16 cellular contexts compared by ENCODE assay signal in genomic region chr2:109380502-109381326, GRCh38.
A peak's percentile ranks its signal among the peaks of the same experiment; 100 is the strongest.
DNase-seq lines count a peak whose midpoint lies in the region; ATAC-seq and TF ChIP-seq lines count a peak whose summit lies in the region.
"Had no signal": no experiment of that assay in that cellular context is flagged by ENCODE, and none has a peak within 500 bp of the region (broad histone marks: within the 10 kb centered on the region; RNA-seq: fewer than 3 reads in every experiment).

No MANE protein-coding gene starts in this region.

- TF ChIP-seq EP300 in SK-N-SH (IDR thresholded peaks at IDR 0.05; ENCODE audit: borderline replicate concordance in 1 of 2, low read depth in 1 of 2, low read length in 1 of 2) (no peak), stomach (IDR thresholded peaks at IDR 0.05) (no peak)

- H3K9me2 ChIP-seq in SK-N-SH: no peaks in the 10 kb centered on the region

- no peaks in the 10 kb centered on the region for H3F3A ChIP-seq in SK-N-SH (replicated peaks; ENCODE audit: insufficient read depth)

- no peak for TF ChIP-seq POLR2A in stomach (IDR thresholded peaks at IDR 0.05)

- H3K9ac ChIP-seq in SK-N-SH: no peak overlapping the region

- DNase-seq in activated CD4-positive, CD25-positive, alpha-beta regulatory T cell treated with anti-CD3 and anti-CD28 coated beads, Interleukin-2, amount 50 U/mL, for 72 hours: peak; percentile 11
- DNase-seq in SK-N-SH (no peak), iris pigment epithelial cell (ENCODE audit: low read depth) (peak; percentile 32), stomach (peak; percentile 13), NOMO-1 (lab: John Stamatoyannopoulos, UW; ENCODE audit: unreplicated experiment in 2 of 2) (no peak)
- DNase-seq in activated CD4-positive, alpha-beta T cell treated with anti-CD3 and anti-CD28 coated beads, Interleukin-2, amount 10 ng/mL, durations not matched to agents 7 days and 5 days: no peak
- DNase-seq: activated B cell treated with CpG ODN at 0.5 μM for 24 hours; activated naive CD8-positive, alpha-beta T cell treated with anti-CD3 and anti-CD28 coated beads, Interleukin-2, amount 50 U/mL, for 24 hours; NCI-H187; NCI-H510A treated with DMSO at 0.1 percent for 48 hours; OCI-M1 had no signal

- no peaks in the 10 kb centered on the region for H3K36me3 Mint-ChIP-seq in activated CD4-positive, alpha-beta T cell treated with anti-CD3 and anti-CD28 coated beads, Interleukin-2, amount 10 ng/mL, durations not matched to agents 7 days and 5 days (ENCODE audit: low read depth)

- H3K9me3 Mint-ChIP-seq in activated CD4-positive, alpha-beta T cell treated with anti-CD3 and anti-CD28 coated beads, Interleukin-2, amount 10 ng/mL, durations not matched to agents 7 days and 5 days: no peaks in the 10 kb centered on the region
- H3K9me3 Mint-ChIP-seq: activated B cell treated with CpG ODN at 0.5 μM for 24 hours; activated naive CD8-positive, alpha-beta T cell treated with anti-CD3 and anti-CD28 coated beads, Interleukin-2, amount 50 U/mL, for 24 hours; central memory CD8-positive, alpha-beta T cell; stimulated activated naive CD8-positive, alpha-beta T cell treated with anti-CD3 and anti-CD28 coated beads, Interleukin-15, amount 100 ng/mL, for 72 hours had no signal

- no peaks in the 10 kb centered on the region for H3K79me2 ChIP-seq in SK-N-SH (ENCODE audit: insufficient read depth)

- POLR2A ChIA-PET in SK-N-SH (lab: Yijun Ruan, JAX): no interaction called here
- POLR2A ChIA-PET in activated CD4-positive, alpha-beta T cell treated with anti-CD3 and anti-CD28 coated beads, Interleukin-2, amount 10 ng/mL, durations not matched to agents 7 days and 5 days (lab: Charles Lee): no interaction called here

- no peak for ATAC-seq in activated CD4-positive, CD25-positive, alpha-beta regulatory T cell treated with anti-CD3 and anti-CD28 coated beads, Interleukin-2, amount 50 U/mL, for 24 hours
- no peak for ATAC-seq in HG02759 (IDR thresholded peaks at IDR 0.05; ENCODE audit: unreplicated experiment)
- ATAC-seq: activated naive CD8-positive, alpha-beta T cell treated with anti-CD3 and anti-CD28 coated beads, Interleukin-2, amount 50 U/mL, for 24 hours; stimulated activated naive CD8-positive, alpha-beta T cell treated with anti-CD3 and anti-CD28 coated beads, Interleukin-15, amount 100 ng/mL, for 72 hours had no signal

- H3K36me3 ChIP-seq in SK-N-SH (replicated peaks in 1 of 2; ENCODE audit: control insufficient read depth in 1 of 2, insufficient read depth in 2 of 2, low read length in 1 of 2) (no peaks in the 10 kb centered on the region), stomach (no peaks in the 10 kb centered on the region)

- intact Hi-C loops in stomach (cut with DNase I; ENCODE audit: low total_unique reads): no loop called here

- no peak overlapping the region for H2AFZ ChIP-seq in SK-N-SH (ENCODE audit: low read depth)

- no peaks in the 10 kb centered on the region for H3K4me1 Mint-ChIP-seq in activated CD4-positive, alpha-beta T cell treated with anti-CD3 and anti-CD28 coated beads, Interleukin-2, amount 10 ng/mL, durations not matched to agents 7 days and 5 days
- H3K4me1 Mint-ChIP-seq: activated B cell treated with CpG ODN at 0.5 μM for 24 hours; activated naive CD8-positive, alpha-beta T cell treated with anti-CD3 and anti-CD28 coated beads, Interleukin-2, amount 50 U/mL, for 24 hours; central memory CD8-positive, alpha-beta T cell; stimulated activated naive CD8-positive, alpha-beta T cell treated with anti-CD3 and anti-CD28 coated beads, Interleukin-15, amount 100 ng/mL, for 72 hours had no signal

- no peak for TF ChIP-seq CTCF in SK-N-SH (IDR thresholded peaks at IDR 0.05)
- TF ChIP-seq CTCF in stomach (IDR thresholded peaks at IDR 0.05): no peak

- H4K20me1 ChIP-seq in SK-N-SH (ENCODE audit: insufficient read depth): 0 out of 2 replicates have a peak, but pooled peaks cover 3% of the 10 kb centered on the region

- H3K4me2 ChIP-seq in SK-N-SH: no peak overlapping the region

- H3K27me3 ChIP-seq in SK-N-SH (ENCODE audit: insufficient read depth) (no peaks in the 10 kb centered on the region), stomach (no peaks in the 10 kb centered on the region)

- H3K27ac Mint-ChIP-seq in activated CD4-positive, alpha-beta T cell treated with anti-CD3 and anti-CD28 coated beads, Interleukin-2, amount 10 ng/mL, durations not matched to agents 7 days and 5 days: no peak overlapping the region
- H3K27ac Mint-ChIP-seq: activated B cell treated with CpG ODN at 0.5 μM for 24 hours; activated naive CD8-positive, alpha-beta T cell treated with anti-CD3 and anti-CD28 coated beads, Interleukin-2, amount 50 U/mL, for 24 hours had no signal

- TF ChIP-seq RAD21 in SK-N-SH (IDR thresholded peaks at IDR 0.05; ENCODE audit: low read length): no peak

- peaks cover 13 to 22% of the 10 kb centered on the region in 2 experiments; a peak in 2 of 4 replicates for H3K4me1 ChIP-seq in SK-N-SH (ENCODE audit: control insufficient read depth in 1 of 2, insufficient read depth in 2 of 2, low read depth in 1 of 2, low read length in 1 of 2)
- H3K4me1 ChIP-seq in stomach: peaks cover 8 to 16% (median 13%) of the 10 kb centered on the region in 4 donors

- no peak overlapping the region for H3K4me3 ChIP-seq in SK-N-SH (ENCODE audit: low read depth in 2 of 2, low read length in 1 of 2)
- no peak overlapping the region for H3K4me3 ChIP-seq in stomach

- H3K4me3 Mint-ChIP-seq in activated CD4-positive, alpha-beta T cell treated with anti-CD3 and anti-CD28 coated beads, Interleukin-2, amount 10 ng/mL, durations not matched to agents 7 days and 5 days: no peak overlapping the region
- H3K4me3 Mint-ChIP-seq: activated B cell treated with CpG ODN at 0.5 μM for 24 hours; activated naive CD8-positive, alpha-beta T cell treated with anti-CD3 and anti-CD28 coated beads, Interleukin-2, amount 50 U/mL, for 24 hours; central memory CD8-positive, alpha-beta T cell; stimulated activated naive CD8-positive, alpha-beta T cell treated with anti-CD3 and anti-CD28 coated beads, Interleukin-15, amount 100 ng/mL, for 72 hours had no signal

- 63% methylated on average over 11 of the region's 12 CpGs for WGBS in SK-N-SH (ENCODE audit: low lambda C conversion rate)
- 76 to 90% (median 84%) methylated on average over 12 of the region's 12 CpGs for WGBS in stomach, 5 donors

- H3K27ac ChIP-seq in SK-N-SH (ENCODE audit: low read depth in 2 of 2, low read length in 1 of 2) (no peak overlapping the region), stomach (no peak overlapping the region)
- H3K27ac ChIP-seq: C4-2B had no signal

- no peaks in the 10 kb centered on the region for H3K9me3 ChIP-seq in SK-N-SH
- no peaks in the 10 kb centered on the region for H3K9me3 ChIP-seq in stomach

- CTCF ChIA-PET in SK-N-SH (lab: Yijun Ruan, JAX): interaction anchor here (0.6 to 1.5 kb wide), 3 partner anchors 10 to 129 kb away, joined by 3 to 4 read pairs (median 3); no protein-coding TSS in a partner anchor
- CTCF ChIA-PET in activated CD4-positive, alpha-beta T cell treated with anti-CD3 and anti-CD28 coated beads, Interleukin-2, amount 10 ng/mL, durations not matched to agents 7 days and 5 days (lab: Charles Lee): no interaction called here

- H3K27me3 Mint-ChIP-seq in activated CD4-positive, alpha-beta T cell treated with anti-CD3 and anti-CD28 coated beads, Interleukin-2, amount 10 ng/mL, durations not matched to agents 7 days and 5 days: no peaks in the 10 kb centered on the region
- H3K27me3 Mint-ChIP-seq: activated B cell treated with CpG ODN at 0.5 μM for 24 hours; activated naive CD8-positive, alpha-beta T cell treated with anti-CD3 and anti-CD28 coated beads, Interleukin-2, amount 50 U/mL, for 24 hours; stimulated activated naive CD8-positive, alpha-beta T cell treated with anti-CD3 and anti-CD28 coated beads, Interleukin-15, amount 100 ng/mL, for 72 hours had no signal

TF ChIP-seq in SK-N-SH, 30 proteins besides CTCF, POLR2A, EP300 and RAD21:
- peak; percentile 5; the same call in 1 of the 2 replicates for TF ChIP-seq FOSL2 (IDR thresholded peaks at IDR 0.05; ENCODE audit: borderline replicate concordance, low read depth)
- no peak for TF ChIP-seq REST (IDR thresholded peaks at IDR 0.05; ENCODE audit: low read depth, low read length)
- peak; percentile 80 for TF ChIP-seq TCF12 (IDR thresholded peaks at IDR 0.05)
- TF ChIP-seq ELF1 (IDR thresholded peaks at IDR 0.05): no peak

Comparison
In these comparisons a context has a peak if more than half of its experiments do, and no peak if none do; other contexts are left out.
1. DNase-seq: peak in activated CD4-positive, CD25-positive, alpha-beta regulatory T cell treated with anti-CD3 and anti-CD28 coated beads, Interleukin-2, amount 50 U/mL, for 72 hours (single experiment), iris pigment epithelial cell (single experiment) and stomach (single experiment); none in SK-N-SH (single experiment), activated CD4-positive, alpha-beta T cell treated with anti-CD3 and anti-CD28 coated beads, Interleukin-2, amount 10 ng/mL, durations not matched to agents 7 days and 5 days (single experiment) and NOMO-1 (0 of 2).